In genomic region chr2:240426797-240427721, GRCh38 we compare ENCODE assay signal across 13 cellular contexts. TPM values are rescaled to one million over a fixed set of nuclear protein-coding genes. Genes with fewer than 3 reads are reported as not detected.
DNase-seq lines count a peak whose midpoint lies in the region; ATAC-seq, FAIRE-seq and TF ChIP-seq lines count a peak whose summit lies in the region.
"Had no signal": no experiment of that assay in that cellular context is flagged by ENCODE, and none has a peak within 500 bp of the region (broad histone marks: within the 10 kb centered on the region; RNA-seq: fewer than 3 reads in every experiment).

No MANE protein-coding gene starts in this region.

- H3K27ac ChIP-seq in K562 (ENCODE audit: extremely low read depth, low read depth, low read length) (no peak overlapping the region), right lobe of liver (no peak overlapping the region)
- H3K27ac ChIP-seq: KMS-11, tibial artery had no signal

- H2AFZ ChIP-seq in K562 (ENCODE audit: low read depth, low read length) = no peak overlapping the region

- DNase-seq in AG10803 (ENCODE audit: low read depth) (peak; percentile 25), GM04504 (ENCODE audit: low read depth) (peak; percentile 4), K562 (ENCODE audit: extremely low read depth in 1 of 4, low spot score in 3 of 4) (peak; percentile 26 to 41 (median 33)), right lobe of liver (peak; percentile 17 to 40 (median 31)), NCI-H1436 (lab: John Stamatoyannopoulos, UW) (no peak)
- DNase-seq: dermis blood vessel endothelial cell; stimulated activated CD4-positive, alpha-beta T cell treated with anti-CD3 and anti-CD28 coated beads, Interleukin-4, amount 100 ng/mL, for 24 hours had no signal

- H4K20me1 ChIP-seq in K562 (replicated peaks; ENCODE audit: control insufficient read depth, insufficient read depth, low read length) = no peaks in the 10 kb centered on the region

- TF ChIP-seq CTCF in AG10803 (conservative IDR thresholded peaks at IDR 0.05; ENCODE audit: low read length) = no peak
- TF ChIP-seq CTCF in K562 (IDR thresholded peaks at IDR 0.05 in 2 of 3, conservative IDR thresholded peaks at IDR 0.05 in 1 of 3; ENCODE audit: insufficient read depth in 2 of 3, low read depth in 1 of 3, low read length in 3 of 3) = no peak
- TF ChIP-seq CTCF in right lobe of liver (IDR thresholded peaks at IDR 0.05) = no peak

- H3K4me2 ChIP-seq in K562 (ENCODE audit: insufficient read depth, low read length) = no peak overlapping the region
- H3K4me2 ChIP-seq: KMS-11 had no signal

- H3K9me1 ChIP-seq in K562 (ENCODE audit: control insufficient read depth, insufficient read depth, low read length) = peaks cover 2% of the 10 kb centered on the region

- H3K27me3 ChIP-seq in K562 (ENCODE audit: control insufficient read depth in 2 of 2, insufficient read depth in 2 of 2, low read length in 2 of 2) (peaks cover 0 to 56% of the 10 kb centered on the region in 2 experiments; a peak in 2 of 5 replicates), right lobe of liver (no peaks in the 10 kb centered on the region)
- H3K27me3 ChIP-seq: tibial artery had no signal

- no TSS peak for BruUV-seq in K562 (replicated peaks; lab: Mats Ljungman, UMichigan)

- intact Hi-C loops in K562 (cut with micrococcal nuclease) (no loop called here), right lobe of liver (cut with DNase I) (no loop called here)

- H3K9ac ChIP-seq in K562 (ENCODE audit: insufficient read depth in 1 of 2, low read depth in 2 of 2, low read length in 2 of 2) = peak overlapping the region in 1 of 2 experiments; percentile 35; a peak in 1 of 4 replicates
- H3K9ac ChIP-seq: KMS-11 had no signal

- no peaks in the 10 kb centered on the region for H3K9me3 ChIP-seq in K562 (replicated peaks; ENCODE audit: control insufficient read depth, insufficient read depth, low read depth, low read length)
- H3K9me3 ChIP-seq in right lobe of liver = no peaks in the 10 kb centered on the region
- H3K9me3 ChIP-seq: tibial artery had no signal

- in situ Hi-C loops in K562 (cut with MboI) = no loop called here

- CTCF ChIA-PET in K562 (lab: Yijun Ruan, JAX; ENCODE audit: low intra/inter-chr PET ratio) = no interaction called here

- ATAC-seq in K562 (peak; percentile 86), right lobe of liver (no peak), GM21515 (IDR thresholded peaks at IDR 0.05; ENCODE audit: unreplicated experiment) (no peak), GM18505 (IDR thresholded peaks at IDR 0.05; ENCODE audit: unreplicated experiment) (no peak), GM21786 (IDR thresholded peaks at IDR 0.05; ENCODE audit: unreplicated experiment) (no peak)
- ATAC-seq: naive thymus-derived CD4-positive, alpha-beta T cell had no signal

- H3K4me3 ChIP-seq in AG10803 (ENCODE audit: low read length) = no peak overlapping the region
- H3K4me3 ChIP-seq in K562 = no peak overlapping the region
- no peak overlapping the region for H3K4me3 ChIP-seq in right lobe of liver
- H3K4me3 ChIP-seq: tibial artery had no signal

- no peak for FAIRE-seq in K562 (lab: Jason Lieb, UNC)

- no peaks in the 10 kb centered on the region for H3K36me3 ChIP-seq in K562 (ENCODE audit: control insufficient read depth, insufficient read depth, low read length)
- H3K36me3 ChIP-seq in right lobe of liver = no peaks in the 10 kb centered on the region
- H3K36me3 ChIP-seq: tibial artery had no signal

- TF ChIP-seq EP300 in K562 (IDR thresholded peaks at IDR 0.05; ENCODE audit: low read length) = no peak

- H3K79me2 ChIP-seq in K562 (ENCODE audit: control insufficient read depth, insufficient read depth, low read length) = no peaks in the 10 kb centered on the region

- H3K4me1 ChIP-seq in K562 (replicated peaks in 1 of 2; ENCODE audit: control insufficient read depth in 2 of 2, insufficient read depth in 2 of 2, low read length in 2 of 2) (peaks cover 2 to 5% of the 10 kb centered on the region in 2 experiments; a peak in 2 of 5 replicates), right lobe of liver (peaks cover 0 to 5% (median 0%) of the 10 kb centered on the region in 4 donors)
- H3K4me1 ChIP-seq: tibial artery had no signal

- POLR2A ChIA-PET in K562 (lab: Yijun Ruan, JAX) = no interaction called here

- 2% methylated on average over 17 of the region's 21 CpGs for WGBS in K562 (ENCODE audit: insufficient coverage, low coverage, missing lambda C conversion rate)
- WGBS in right lobe of liver (ENCODE audit: insufficient coverage, low coverage, low lambda C conversion rate, missing lambda C conversion rate) = 53% methylated on average over 11 of the region's 21 CpGs

- TF ChIP-seq RAD21 in K562 (CRISPR knock-in tag; conservative IDR thresholded peaks at IDR 0.05 in 1 of 2, IDR thresholded peaks at IDR 0.05 in 1 of 2) = no peak

- TF ChIP-seq POLR2A in K562 (conservative IDR thresholded peaks at IDR 0.05) = no peak
- TF ChIP-seq POLR2A in right lobe of liver (IDR thresholded peaks at IDR 0.05) = no peak
- no peak for TF ChIP-seq POLR2A in GM18505 (IDR thresholded peaks at IDR 0.05; ENCODE audit: borderline replicate concordance, extremely low read depth, insufficient read depth, insufficient read length)

TF ChIP-seq in K562, 482 proteins besides CTCF, POLR2A, EP300 and RAD21 (continues in another document):
- TF ChIP-seq ZNF395 (CRISPR knock-in tag; IDR thresholded peaks at IDR 0.05) (no peak), ID3 (CRISPR knock-in tag; IDR thresholded peaks at IDR 0.05) (no peak), ID3 (tag; IDR thresholded peaks at IDR 0.05) (no peak), CHCHD3 (CRISPR knock-in tag; IDR thresholded peaks at IDR 0.05) (no peak), CC2D1A (IDR thresholded peaks at IDR 0.05) (no peak), ATF1 (CRISPR knock-in tag; IDR thresholded peaks at IDR 0.05) (no peak), ATF1 (tag; IDR thresholded peaks at IDR 0.05) (peak; percentile 30; the same call in 1 of the 2 replicates), ZC3H11A (IDR thresholded peaks at IDR 0.05; ENCODE audit: low read depth, low read length) (no peak), NFIX (CRISPR knock-in tag; IDR thresholded peaks at IDR 0.05; ENCODE audit: low read depth) (no peak), ZNF431 (CRISPR knock-in tag; IDR thresholded peaks at IDR 0.05) (no peak), PKNOX1 (IDR thresholded peaks at IDR 0.05) (peak; percentile 39; the same call in 1 of the 2 replicates), TRIM28 (IDR thresholded peaks at IDR 0.05) (no peak), SRSF7 (optimal IDR thresholded peaks at IDR 0.05; ENCODE audit: low read depth, low read length) (no peak), USF2 (CRISPR knock-in tag; IDR thresholded peaks at IDR 0.05) (no peak), KDM4B (IDR thresholded peaks at IDR 0.05; ENCODE audit: borderline replicate concordance in 2 of 2, low read depth in 1 of 2) (no peak)

RNA-seq across cellular contexts. Expression of gene GPC1, which starts 8.4 kb away (rescaled TPM):
- 0.90 and 3.6 TPM in 2 replicates for total RNA-seq in K562 (2011; cell fraction: chromatin; rRNA removed; ENCODE audit: low replicate concordance)
- total RNA-seq in K562 (2011; cell fraction: nucleolus; rRNA removed) = 3.3 and 3.7 TPM in 2 replicates
- 0.95 and 1.2 TPM in 2 replicates for total RNA-seq in K562 (2011; cell fraction: nucleoplasm; rRNA removed)
- total RNA-seq in K562 (2014; rRNA removed) (0.24 TPM in 1 of 2 replicates, not detected in the other), K562 (2014; rRNA removed; fragmentation: Illumina TruSeq; extraction: Trizol) (0.07 and 0.26 TPM in 2 replicates), K562 (2015; rRNA removed; fragmentation: Illumina TruSeq; extraction: Trizol) (0.11 and 0.14 TPM in 2 replicates), K562 (2021) (0.78 and 0.82 TPM in 2 replicates), right lobe of liver (10 to 100 TPM; 20.7 to 44.5 (median 27.8) TPM)
- polyA plus RNA-seq in K562 (2011; rRNA removed) (0.13 and 0.30 TPM in 2 replicates), K562 (2014; fragmentation: Illumina TruSeq; extraction: Trizol) (0.15 and 0.37 TPM in 2 replicates), K562 (2014; fragmentation: Nextera tagmentation; extraction: Ambion mirVana) (not detected), K562 (2014; rRNA removed) (0.08 and 0.32 TPM in 2 replicates)
- polyA plus RNA-seq in K562 (2011; cell fraction: cytosol; rRNA removed) = 0.13 and 0.57 TPM in 2 replicates
- polyA plus RNA-seq in K562 (2011; cell fraction: nucleus; rRNA removed) = 0.60 and 1.4 TPM in 2 replicates
- 0.39 and 0.80 TPM in 2 replicates for polyA plus RNA-seq in K562 (2012)
- polyA minus RNA-seq in K562 (2011; rRNA and poly(A)+ RNA removed) = 0.25 and 0.36 TPM in 2 replicates
- polyA minus RNA-seq in K562 (2011; cell fraction: cytosol; rRNA and poly(A)+ RNA removed) = 0.29 and 1.6 TPM in 2 replicates
- 1.2 and 1.3 TPM in 2 replicates for polyA minus RNA-seq in K562 (2011; cell fraction: nucleus; rRNA and poly(A)+ RNA removed)

Comparison
In these comparisons a context has a peak if more than half of its experiments do, and no peak if none do; other contexts are left out.
1. RNA of gene GPC1, which starts 8.4 kb away (total RNA-seq): 20.7 to 44.5 TPM in right lobe of liver; 0.07 to 3.7 TPM in K562; every median in the first group is over 4 times any median in the second.